Comparison of ENCODE assay signal across 9 cellular contexts in genomic region chr20:62350098-62350628, GRCh38.
DNase-seq lines count a peak whose midpoint lies in the region; ATAC-seq and FAIRE-seq lines count a peak whose summit lies in the region.
"Had no signal": no experiment of that assay in that cellular context is flagged by ENCODE, and none has a peak within 500 bp of the region (broad histone marks: within the 10 kb centered on the region; RNA-seq: fewer than 3 reads in every experiment).

No MANE protein-coding gene starts in this region.

- DNase-seq in SIG-M5 treated with dmso at 0.1 percent for 504 hours (lab: John Stamatoyannopoulos, UW; ENCODE audit: unreplicated experiment) (peak; percentile 34), SIG-M5 (lab: John Stamatoyannopoulos, UW) (no peak), SW480 (ENCODE audit: low spot score) (peak; percentile 98), kidney tubule cell (ENCODE audit: low spot score) (peak; percentile 93), urothelium cell line (ENCODE audit: low spot score) (peak; percentile 90), cortex of kidney (lab: John Stamatoyannopoulos, UW) (no peak)
- DNase-seq in stimulated activated CD4-positive, alpha-beta T cell treated with anti-CD3 and anti-CD28 coated beads, Interleukin-4, amount 100 ng/mL, for 4 hours: no peak
- DNase-seq: NCI-H1694 treated with DMSO at 0.1 percent for 48 hours had no signal

- ATAC-seq in HG03378 (IDR thresholded peaks at IDR 0.05; ENCODE audit: unreplicated experiment): no peak

- no peak for FAIRE-seq in urothelium cell line (lab: Jason Lieb, UNC)

Comparison
In these comparisons a context has a peak if more than half of its experiments do, and no peak if none do; other contexts are left out.
1. DNase-seq: peak in SIG-M5 treated with dmso at 0.1 percent for 504 hours (single experiment), SW480 (single experiment), kidney tubule cell (single experiment) and urothelium cell line (single experiment); none in SIG-M5 (single experiment), stimulated activated CD4-positive, alpha-beta T cell treated with anti-CD3 and anti-CD28 coated beads, Interleukin-4, amount 100 ng/mL, for 4 hours (0 of 2) and cortex of kidney (single experiment).